ENCODE assay signal across 19 cellular contexts in genomic region chr1:61270107-61270506, GRCh38.
"Had no signal": no experiment of that assay in that cellular context is flagged by ENCODE, and none has a peak within 500 bp of the region (broad histone marks: within the 10 kb centered on the region; RNA-seq: fewer than 3 reads in every experiment).

No MANE protein-coding gene starts in this region.

- H3K36me3 Mint-ChIP-seq: memory B cell had no signal

- H3K27me3 ChIP-seq: adrenal gland, ascending aorta, gastroesophageal sphincter, heart left ventricle, SJCRH30, upper lobe of right lung had no signal

- H3K9me3 Mint-ChIP-seq: central memory CD8-positive, alpha-beta T cell; memory B cell; nephron progenitor cell had no signal

- ATAC-seq: activated CD8-positive, alpha-beta T cell treated with anti-CD3 and anti-CD28 coated beads, Interleukin-2, amount 10 ng/mL, durations not matched to agents 7 days and 5 days; gastroesophageal sphincter; heart left ventricle; left cardiac atrium; upper lobe of right lung had no signal

- H3K27ac ChIP-seq: adrenal gland, ascending aorta, epithelial cell of prostate, gastroesophageal sphincter, heart left ventricle, parathyroid adenoma, SJCRH30, upper lobe of right lung had no signal

- H3K4me3 ChIP-seq: adrenal gland, ascending aorta, gastroesophageal sphincter, heart left ventricle, SJCRH30, upper lobe of right lung had no signal

- DNase-seq: activated CD8-positive, alpha-beta memory T cell treated with anti-CD3 and anti-CD28 coated beads, Interleukin-2, amount 50 U/mL, for 4 hours; activated CD8-positive, alpha-beta T cell treated with anti-CD3 and anti-CD28 coated beads, Interleukin-2, amount 10 ng/mL, durations not matched to agents 7 days and 5 days; activated gamma-delta T cell treated with Interleukin-2 at 50 U/mL for 16 hours; adrenal gland; heart left ventricle; left cardiac atrium; nephron progenitor cell; SJCRH30; stimulated activated CD8-positive, alpha-beta memory T cell treated with anti-CD3 and anti-CD28 coated beads, Interleukin-4, amount 100 ng/mL, for 48 hours; stimulated activated naive CD4-positive, alpha-beta T cell; T-helper 9 cell; upper lobe of right lung had no signal

- H2AFZ ChIP-seq: parathyroid adenoma had no signal

- H3K36me3 ChIP-seq: adrenal gland, ascending aorta, gastroesophageal sphincter, heart left ventricle, SJCRH30, upper lobe of right lung had no signal

- H3K4me3 Mint-ChIP-seq: activated CD8-positive, alpha-beta T cell treated with anti-CD3 and anti-CD28 coated beads, Interleukin-2, amount 10 ng/mL, durations not matched to agents 7 days and 5 days; activated naive CD8-positive, alpha-beta T cell; central memory CD8-positive, alpha-beta T cell; memory B cell; nephron progenitor cell had no signal

- H3K27ac Mint-ChIP-seq: activated CD8-positive, alpha-beta T cell treated with anti-CD3 and anti-CD28 coated beads, Interleukin-2, amount 10 ng/mL, durations not matched to agents 7 days and 5 days; activated naive CD8-positive, alpha-beta T cell; memory B cell; nephron progenitor cell had no signal

- H3K79me2 ChIP-seq: parathyroid adenoma had no signal

- H3K9me3 ChIP-seq: adrenal gland, ascending aorta, gastroesophageal sphincter, heart left ventricle, SJCRH30, upper lobe of right lung had no signal

- H3K27me3 Mint-ChIP-seq: activated naive CD8-positive, alpha-beta T cell; central memory CD8-positive, alpha-beta T cell had no signal

- H3K9ac ChIP-seq: parathyroid adenoma had no signal

- H3K4me1 ChIP-seq: parathyroid adenoma, upper lobe of right lung had no signal
